Comparison of ENCODE assay signal across 8 cellular contexts in the genomic region with DNA sequence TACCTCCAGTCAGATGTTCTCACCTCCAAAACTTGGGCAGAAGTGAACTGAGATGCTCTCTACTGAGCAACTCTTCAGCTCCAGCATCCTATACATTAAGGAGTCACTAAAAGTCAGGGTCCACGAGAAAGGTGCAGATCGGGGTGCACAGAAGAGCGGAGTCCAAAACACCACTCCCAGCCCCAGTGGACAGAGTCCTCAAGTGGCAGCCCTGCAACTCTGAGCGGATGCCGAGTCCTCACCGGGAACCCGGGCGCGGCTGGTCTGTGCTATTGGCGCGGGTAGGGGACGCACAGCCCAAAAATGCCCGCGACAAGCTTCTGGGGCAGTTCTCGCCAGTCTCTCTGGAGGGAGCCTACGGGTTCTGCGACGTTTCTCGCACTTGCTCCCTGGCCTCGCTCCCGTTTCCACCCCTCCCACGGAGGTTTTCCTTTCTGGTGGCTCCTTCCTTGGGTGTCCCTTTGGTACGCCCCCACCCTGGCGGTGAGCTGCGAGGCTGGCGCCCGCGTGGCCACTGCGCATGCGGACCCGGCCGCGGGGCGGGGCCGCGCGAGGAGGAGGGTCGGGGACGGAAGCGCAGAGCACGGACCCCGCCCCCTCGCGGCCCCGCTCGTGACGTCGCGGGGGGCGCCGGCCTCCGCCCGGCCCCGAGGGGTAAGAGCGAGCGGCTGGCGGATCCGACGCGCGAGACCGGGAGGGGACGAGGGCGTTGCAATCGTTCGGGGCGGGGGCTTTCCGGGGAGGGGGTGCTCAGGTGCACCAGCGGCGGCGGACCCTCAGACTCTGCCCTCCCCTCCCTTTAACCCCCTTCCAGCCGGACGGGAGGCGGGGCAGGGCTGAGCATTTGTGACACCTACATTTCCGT. TPM values are rescaled to one million over a fixed set of nuclear protein-coding genes. Genes with fewer than 3 reads are reported as not detected.
A peak's percentile ranks its signal among the peaks of the same experiment; 100 is the strongest.
DNase-seq lines count a peak whose midpoint lies in the region; ATAC-seq and TF ChIP-seq lines count a peak whose summit lies in the region.

A gene with protein sequence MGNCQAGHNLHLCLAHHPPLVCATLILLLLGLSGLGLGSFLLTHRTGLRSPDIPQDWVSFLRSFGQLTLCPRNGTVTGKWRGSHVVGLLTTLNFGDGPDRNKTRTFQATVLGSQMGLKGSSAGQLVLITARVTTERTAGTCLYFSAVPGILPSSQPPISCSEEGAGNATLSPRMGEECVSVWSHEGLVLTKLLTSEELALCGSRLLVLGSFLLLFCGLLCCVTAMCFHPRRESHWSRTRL (plus strand): TSS at position 601 of the 865 bp plus-strand sequence. CDS start 1,065 bp downstream, outside the sequence.

- intact Hi-C loops in T-helper 1 cell treated with Interleukin-12 subunit alpha and Interleukin-12 subunit beta and Interleukin-4 antibody, amounts not matched to agents 30 ng/mL and 1 ng/mL, for 36 hours (cut with micrococcal nuclease), result loop anchor here (1.0 to 2.0 kb wide), 5 partner anchors 12 to 141 kb away; a partner anchor contains a TSS
- intact Hi-C loops in left ventricle myocardium inferior (cut with micrococcal nuclease) (no loop called here), psoas muscle (cut with DNase I) (loop anchor here in 1 of 2 donors (5.0 kb wide), 1 partner anchor 34 kb away; a partner anchor contains a TSS)

- H3K27me3 ChIP-seq in left ventricle myocardium inferior (ENCODE audit: low read depth), result no peaks in the 10 kb centered on the region
- no peaks in the 10 kb centered on the region for H3K27me3 ChIP-seq in psoas muscle (ENCODE audit: insufficient read depth in 3 of 3, low read length in 2 of 3)

- H3K9me3 ChIP-seq in left ventricle myocardium inferior (replicated peaks) (no peaks in the 10 kb centered on the region), psoas muscle (no peaks in the 10 kb centered on the region)

- WGBS in psoas muscle, 3 donors, result 0 to 2% (median 1%) methylated on average over 58 to 75 of the region's 75 CpGs
- WGBS in urinary bladder, result under 1% methylated on average over 75 of the region's 75 CpGs

- H3K27ac ChIP-seq in left ventricle myocardium inferior (replicated peaks) (peak within 1 kb of the TSS; percentile 94), psoas muscle (peak within 1 kb of the TSS; percentile 83), urinary bladder (ENCODE audit: low read depth) (peak within 1 kb of the TSS; percentile 77)

- H3K4me3 ChIP-seq in GM12865 (ENCODE audit: low read depth, low read length) (peak within 1 kb of the TSS; percentile 82), left ventricle myocardium inferior (peak within 1 kb of the TSS; percentile 81), psoas muscle (peak within 1 kb of the TSS; percentile 75), urinary bladder (ENCODE audit: low read depth, low read length) (peak within 1 kb of the TSS; percentile 57)

- peak; percentile 88 for ATAC-seq in HG02759 (IDR thresholded peaks at IDR 0.05; ENCODE audit: unreplicated experiment)
- peak; percentile 98 to 99 (median 99) for ATAC-seq in psoas muscle

- peak; percentile 93 for DNase-seq in GM12865 (ENCODE audit: low read depth)
- peak; percentile 82 for DNase-seq in NCI-H1436 (lab: John Stamatoyannopoulos, UW)
- peak; percentile 73 for DNase-seq in amniotic epithelial cell (ENCODE audit: low read depth)
- DNase-seq in left ventricle myocardium inferior, result peak; percentile 92
- peak; percentile 91 to 95 for DNase-seq in psoas muscle

- H3K4me1 ChIP-seq in left ventricle myocardium inferior, result peaks cover 35% of the 10 kb centered on the region
- H3K4me1 ChIP-seq in psoas muscle, result no peaks in the 10 kb centered on the region
- H3K4me1 ChIP-seq in urinary bladder (ENCODE audit: insufficient read depth), result no peaks in the 10 kb centered on the region

- TF ChIP-seq CTCF in GM12865 (IDR thresholded peaks at IDR 0.05; ENCODE audit: insufficient read depth, low read depth, low read length, missing control alignments) (peak; percentile 32), left ventricle myocardium inferior (IDR thresholded peaks at IDR 0.05; ENCODE audit: borderline replicate concordance) (peak; percentile 73), psoas muscle (IDR thresholded peaks at IDR 0.05) (peak; percentile 45)

- H3K36me3 ChIP-seq in left ventricle myocardium inferior (peaks cover 5% of the 10 kb centered on the region), psoas muscle (ENCODE audit: insufficient read depth in 1 of 2, low read depth in 1 of 2) (peaks cover 0 to 9% of the 10 kb centered on the region in 2 donors), urinary bladder (ENCODE audit: insufficient read depth) (no peaks in the 10 kb centered on the region)

RNA-seq across cellular contexts. Expression of the gene that starts here (rescaled TPM):
- 46.1 and 54.0 TPM in 2 replicates for total RNA-seq in T-helper 1 cell treated with Interleukin-12 subunit alpha and Interleukin-12 subunit beta and Interleukin-4 antibody, amounts not matched to agents 30 ng/mL and 1 ng/mL, for 36 hours
- 63.2 TPM for total RNA-seq in left ventricle myocardium inferior
- 10 to 100 TPM; 39.6 to 64.5 (median 50.3) TPM for total RNA-seq in psoas muscle
- 10 to 100 TPM; 53.7 to 80.7 (median 60.4) TPM for polyA plus RNA-seq in psoas muscle
- total RNA-seq in urinary bladder, result 43.1 TPM
- polyA plus RNA-seq in urinary bladder, result 120 TPM

Comparison
In these comparisons a context has a peak if more than half of its experiments do, and no peak if none do; other contexts are left out.
1. Peak in every context shown above with its lines: DNase-seq, ATAC-seq, H3K4me3 ChIP-seq and H3K27ac ChIP-seq.